In the genomic region with DNA sequence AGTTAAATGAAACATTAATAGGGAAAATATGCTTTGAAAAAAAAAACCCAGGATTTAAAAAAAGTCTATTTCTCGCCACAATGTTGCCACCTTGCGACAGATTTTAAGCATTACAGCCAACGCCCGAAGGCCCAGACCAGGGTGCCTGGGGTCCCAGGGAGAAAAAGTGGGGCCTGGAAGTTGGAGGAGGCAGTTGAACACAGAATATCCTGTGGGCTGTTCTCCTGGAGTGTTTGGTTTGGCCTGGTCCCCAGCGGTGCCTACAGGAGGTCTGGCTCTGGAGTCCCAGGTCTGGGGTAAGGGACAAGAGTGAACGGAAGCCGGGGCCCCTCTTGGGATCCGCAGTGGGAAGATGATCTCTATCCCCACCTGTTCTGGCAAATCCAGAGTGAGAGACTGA, we compare ENCODE assay signal across 8 cellular contexts.
DNase-seq lines count a peak whose midpoint lies in the region; ATAC-seq and TF ChIP-seq lines count a peak whose summit lies in the region.

No MANE protein-coding gene starts in this region.

- H3K4me3 ChIP-seq in WERI-Rb-1 (ENCODE audit: low read depth, low read length) = peak overlapping the region; percentile 42

- peaks cover 43% of the 10 kb centered on the region for H3K27me3 ChIP-seq in WERI-Rb-1 (ENCODE audit: insufficient read depth, low read depth, severe bottlenecking)

- H3K9me3 Mint-ChIP-seq in effector memory CD8-positive, alpha-beta T cell = no peaks in the 10 kb centered on the region
- peaks cover 3% of the 10 kb centered on the region for H3K9me3 Mint-ChIP-seq in nephron progenitor cell

- peak; percentile 52 for DNase-seq in EH (ENCODE audit: low read depth)
- peak; percentile 48 for DNase-seq in WERI-Rb-1
- peak; percentile 42 to 62 (median 51) for DNase-seq in effector memory CD8-positive, alpha-beta T cell
- no peak for DNase-seq in nephron progenitor cell
- no peak for DNase-seq in DMS79 treated with DMSO at 0.1 percent for 48 hours (lab: John Stamatoyannopoulos, UW)

- peaks cover 23% of the 10 kb centered on the region for H3K36me3 Mint-ChIP-seq in effector memory CD8-positive, alpha-beta T cell (ENCODE audit: insufficient read depth)
- H3K36me3 Mint-ChIP-seq in nephron progenitor cell (ENCODE audit: low read depth) = no peaks in the 10 kb centered on the region

- H3K27ac ChIP-seq in WERI-Rb-1 = no peak overlapping the region

- H3K27me3 Mint-ChIP-seq in effector memory CD8-positive, alpha-beta T cell = peaks cover 42 to 54% of the 10 kb centered on the region in 2 donors
- H3K27me3 Mint-ChIP-seq in nephron progenitor cell (ENCODE audit: low read depth, poor library complexity) = peaks cover 86% of the 10 kb centered on the region

- H3K27ac Mint-ChIP-seq in effector memory CD8-positive, alpha-beta T cell = peak overlapping the region; percentile 49 to 57
- no peak overlapping the region for H3K27ac Mint-ChIP-seq in nephron progenitor cell

- H3K4me1 Mint-ChIP-seq in effector memory CD8-positive, alpha-beta T cell (ENCODE audit: low read depth in 2 of 2) = peaks cover 41 to 42% of the 10 kb centered on the region in 2 donors
- H3K4me1 Mint-ChIP-seq in nephron progenitor cell = peaks cover 64% of the 10 kb centered on the region

- H3K9me3 ChIP-seq in WERI-Rb-1 (ENCODE audit: severe bottlenecking) = no peaks in the 10 kb centered on the region

- no peak for ATAC-seq in effector memory CD8-positive, alpha-beta T cell (replicated peaks)
- ATAC-seq in HG03097 (IDR thresholded peaks at IDR 0.05; ENCODE audit: low FRiP score, unreplicated experiment) (no peak), GM18519 (IDR thresholded peaks at IDR 0.05; ENCODE audit: low FRiP score, unreplicated experiment) (no peak)

- no peaks in the 10 kb centered on the region for H3K36me3 ChIP-seq in WERI-Rb-1

- H3K4me3 Mint-ChIP-seq in effector memory CD8-positive, alpha-beta T cell = peak overlapping the region; percentile 87 to 88
- peak overlapping the region; percentile 75 for H3K4me3 Mint-ChIP-seq in nephron progenitor cell

- TF ChIP-seq CTCF in LNCAP (IDR thresholded peaks at IDR 0.05) (peak; percentile 82), WERI-Rb-1 (IDR thresholded peaks at IDR 0.05; ENCODE audit: low read depth, low read length) (peak; percentile 45), nephron progenitor cell (IDR thresholded peaks at IDR 0.05) (peak; percentile 91)

Comparison
In these comparisons a context has a peak if more than half of its experiments do, and no peak if none do; other contexts are left out.
1. DNase-seq: peak in EH (single experiment), WERI-Rb-1 (single experiment) and effector memory CD8-positive, alpha-beta T cell (3 of 3); none in nephron progenitor cell (single experiment) and DMS79 treated with DMSO at 0.1 percent for 48 hours (single experiment).
2. Peak in every context shown above with its lines, with median percentiles within 50 percentile points of each other: CTCF ChIP-seq.